Comparison of ENCODE assay signal across 1 cellular context in the genomic region with DNA sequence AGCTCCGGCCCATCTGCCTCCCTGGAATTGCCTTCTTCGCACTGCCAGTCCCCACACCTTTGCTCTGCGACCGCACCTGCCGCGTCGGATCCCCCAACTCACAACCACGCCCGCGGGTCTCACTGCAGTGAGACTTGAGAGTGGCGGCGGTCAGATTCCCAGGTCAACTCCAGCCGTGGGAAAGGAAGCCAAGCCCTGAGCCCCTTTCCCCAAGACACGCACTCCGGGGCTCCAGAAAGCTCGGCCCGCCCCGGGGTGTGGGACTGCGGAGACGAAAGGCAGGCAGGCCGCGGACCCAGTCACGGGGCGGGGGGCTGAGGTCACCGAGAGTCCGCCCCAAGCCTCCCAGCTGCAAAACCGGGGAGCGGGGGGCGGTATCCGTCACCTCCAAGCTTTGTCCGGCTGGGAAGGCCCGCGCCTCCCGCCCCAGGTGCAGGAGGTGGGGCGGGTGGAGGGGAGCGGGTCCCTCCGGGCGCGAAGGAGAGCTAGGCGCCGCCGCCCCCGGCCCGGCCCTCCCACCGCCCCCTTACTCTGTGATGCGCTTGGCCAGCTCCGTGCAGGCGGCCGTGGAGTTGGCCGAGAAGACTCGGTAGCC.
TF ChIP-seq lines count a peak whose summit lies in the region.

No MANE protein-coding gene starts in this region.

TF ChIP-seq in K562, 482 proteins besides CTCF, POLR2A, EP300 and RAD21:
- TF ChIP-seq ZNF507 (tag; conservative IDR thresholded peaks at IDR 0.05), result no peak
- TF ChIP-seq EGR1 (conservative IDR thresholded peaks at IDR 0.05), result peak; percentile 16; the same call in 1 of the 2 replicates
- TF ChIP-seq NR2C2 (CRISPR knock-in tag; IDR thresholded peaks at IDR 0.05), result no peak
- no peak for TF ChIP-seq NR2C2 (tag; IDR thresholded peaks at IDR 0.05)
- TF ChIP-seq PCBP1 (IDR thresholded peaks at IDR 0.05; ENCODE audit: low read depth, low read length, poor library complexity, severe bottlenecking), result no peak
- 0 out of 2 replicates have a peak, but pooled peaks have one; percentile 35 for TF ChIP-seq KAT7 (CRISPR knock-in tag; IDR thresholded peaks at IDR 0.05; ENCODE audit: borderline replicate concordance)
- TF ChIP-seq NRF1 (conservative IDR thresholded peaks at IDR 0.05 in 1 of 2, IDR thresholded peaks at IDR 0.05 in 1 of 2), result no peak
- TF ChIP-seq CBFB (CRISPR knock-in tag; IDR thresholded peaks at IDR 0.05), result peak; percentile 58; the same call in 1 of the 2 replicates
- TF ChIP-seq ZNF282 (CRISPR knock-in tag; IDR thresholded peaks at IDR 0.05), result no peak
- peak; percentile 40 for TF ChIP-seq CHD1 (IDR thresholded peaks at IDR 0.05; ENCODE audit: low read length)
- TF ChIP-seq ATF7 (IDR thresholded peaks at IDR 0.05), result no peak
- TF ChIP-seq GABPB2 (CRISPR knock-in tag; conservative IDR thresholded peaks at IDR 0.05), result no peak
- TF ChIP-seq RBM14 (IDR thresholded peaks at IDR 0.05; ENCODE audit: borderline replicate concordance, insufficient read depth, low read depth, low read length), result 0 out of 2 replicates have a peak, but pooled peaks have one; percentile 2
- no peak for TF ChIP-seq ZNF12 (CRISPR knock-in tag; IDR thresholded peaks at IDR 0.05)
- no peak for TF ChIP-seq HDAC1 (IDR thresholded peaks at IDR 0.05)
- no peak for TF ChIP-seq HLTF (IDR thresholded peaks at IDR 0.05)
- peak; percentile 68; the same call in 1 of the 2 replicates for TF ChIP-seq ZBTB7A (IDR thresholded peaks at IDR 0.05; ENCODE audit: borderline replicate concordance, control insufficient read depth, low read depth, low read length)
- TF ChIP-seq ZFX (CRISPR knock-in tag; IDR thresholded peaks at IDR 0.05), result peak; percentile 68; the same call in 1 of the 2 replicates
- TF ChIP-seq MYNN (IDR thresholded peaks at IDR 0.05), result no peak
- TF ChIP-seq MYNN (CRISPR knock-in tag; IDR thresholded peaks at IDR 0.05), result no peak
- TF ChIP-seq ZSCAN32 (CRISPR knock-in tag; IDR thresholded peaks at IDR 0.05), result no peak
- TF ChIP-seq FOXP1 (CRISPR knock-in tag; IDR thresholded peaks at IDR 0.05), result 0 out of 2 replicates have a peak, but pooled peaks have one; percentile 7
- TF ChIP-seq, protein P1, sequence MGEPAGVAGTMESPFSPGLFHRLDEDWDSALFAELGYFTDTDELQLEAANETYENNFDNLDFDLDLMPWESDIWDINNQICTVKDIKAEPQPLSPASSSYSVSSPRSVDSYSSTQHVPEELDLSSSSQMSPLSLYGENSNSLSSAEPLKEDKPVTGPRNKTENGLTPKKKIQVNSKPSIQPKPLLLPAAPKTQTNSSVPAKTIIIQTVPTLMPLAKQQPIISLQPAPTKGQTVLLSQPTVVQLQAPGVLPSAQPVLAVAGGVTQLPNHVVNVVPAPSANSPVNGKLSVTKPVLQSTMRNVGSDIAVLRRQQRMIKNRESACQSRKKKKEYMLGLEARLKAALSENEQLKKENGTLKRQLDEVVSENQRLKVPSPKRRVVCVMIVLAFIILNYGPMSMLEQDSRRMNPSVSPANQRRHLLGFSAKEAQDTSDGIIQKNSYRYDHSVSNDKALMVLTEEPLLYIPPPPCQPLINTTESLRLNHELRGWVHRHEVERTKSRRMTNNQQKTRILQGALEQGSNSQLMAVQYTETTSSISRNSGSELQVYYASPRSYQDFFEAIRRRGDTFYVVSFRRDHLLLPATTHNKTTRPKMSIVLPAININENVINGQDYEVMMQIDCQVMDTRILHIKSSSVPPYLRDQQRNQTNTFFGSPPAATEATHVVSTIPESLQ (CRISPR knock-in tag; IDR thresholded peaks at IDR 0.05), result peak; percentile 8; the same call in 1 of the 2 replicates
- no peak for TF ChIP-seq ELF2 (CRISPR knock-in tag; IDR thresholded peaks at IDR 0.05)
- TF ChIP-seq KLF13 (tag; IDR thresholded peaks at IDR 0.05; ENCODE audit: borderline replicate concordance, low read depth), result no peak
TF ChIP-seq in K562: peak in this region for 9.
